Comparison of ENCODE assay signal across 22 cellular contexts in genomic region chr19:46197314-46198070, GRCh38. TPM values are rescaled to one million over a fixed set of nuclear protein-coding genes. Genes with fewer than 3 reads are reported as not detected.
DNase-seq lines count a peak whose midpoint lies in the region; ATAC-seq, FAIRE-seq and TF ChIP-seq lines count a peak whose summit lies in the region.
"Had no signal": no experiment of that assay in that cellular context is flagged by ENCODE, and none has a peak within 500 bp of the region (broad histone marks: within the 10 kb centered on the region; RNA-seq: fewer than 3 reads in every experiment).

No MANE protein-coding gene starts in this region.

- H3K4me1 Mint-ChIP-seq in H9 = no peaks in the 10 kb centered on the region; a peak in 1 of 4 replicates
- H3K4me1 Mint-ChIP-seq in stimulated activated effector memory CD8-positive, alpha-beta T cell treated with anti-CD3 and anti-CD28 coated beads, Interleukin-12 subunit alpha, Interleukin-12 subunit beta, amount 100 ng/mL, for 72 hours = no peaks in the 10 kb centered on the region

- H3K36me3 ChIP-seq in RWPE2 (ENCODE audit: low read depth) (no peaks in the 10 kb centered on the region), H1 (ENCODE audit: control insufficient read depth in 2 of 4, insufficient read depth in 4 of 4, low read length in 3 of 4) (no peaks in the 10 kb centered on the region), Peyer's patch (no peaks in the 10 kb centered on the region)
- H3K36me3 ChIP-seq: HAP-1, SJSA1 had no signal

- TF ChIP-seq EP300 in H1 (IDR thresholded peaks at IDR 0.05; ENCODE audit: borderline replicate concordance in 1 of 2, low read depth in 2 of 2, low read length in 2 of 2) = no peak

- WGBS in H9 (ENCODE audit: extremely low coverage, insufficient read length, low lambda C conversion rate) = 100% methylated on average over 1 of the region's 4 CpGs
- WGBS in H1 (ENCODE audit: extremely low coverage in 1 of 2, insufficient coverage in 1 of 2, insufficient read length in 1 of 2, insufficient replicate concordance in 2 of 2, low coverage in 1 of 2, low lambda C conversion rate in 2 of 2, missing lambda C conversion rate in 1 of 2), 2 experiments = 96 to 100% methylated on average over 1 to 4 of the region's 4 CpGs

- CTCF ChIA-PET in H1 (lab: Charles Lee; ENCODE audit: partially characterized antibody) = interaction anchor here (0.7 to 3.7 kb wide), 7 partner anchors 8 to 120 kb away, joined by 3 to 16 read pairs (median 4); no protein-coding TSS in a partner anchor

- no peak overlapping the region for H3T11ph ChIP-seq in H9 (ENCODE audit: low read length)

- H3K4me3 ChIP-seq in RWPE2 (ENCODE audit: severe bottlenecking) = no peak overlapping the region
- no peak overlapping the region for H3K4me3 ChIP-seq in H1 (ENCODE audit: extremely low read depth in 1 of 4, insufficient read depth in 2 of 4, low read depth in 3 of 4, low read length in 4 of 4)
- H3K4me3 ChIP-seq in Peyer's patch = no peak overlapping the region
- H3K4me3 ChIP-seq: HAP-1, SJSA1 had no signal

- H4K91ac ChIP-seq in H9 (ENCODE audit: insufficient read length, low read depth, low read length) = no peak overlapping the region
- no peak overlapping the region for H4K91ac ChIP-seq in H1 (replicated peaks; ENCODE audit: insufficient read length, low read length)

- no peak for FAIRE-seq in H1 (lab: Jason Lieb, UNC)

- no peak overlapping the region for H2AFZ ChIP-seq in H9 (ENCODE audit: low read length)
- H2AFZ ChIP-seq in H1 (ENCODE audit: low read length) = no peak overlapping the region

- H2BK15ac ChIP-seq in H9 (ENCODE audit: low read depth, low read length) (no peak overlapping the region), H1 (ENCODE audit: low read length) (no peak overlapping the region)

- 0 out of 2 replicates have a peak overlapping the region, but pooled peaks have one; percentile 31 for H3K14ac ChIP-seq in H9 (ENCODE audit: insufficient read depth, low read length)
- H3K14ac ChIP-seq in H1 (ENCODE audit: insufficient read length) = no peak overlapping the region

- peaks cover 13% of the 10 kb centered on the region for H3K27me3 Mint-ChIP-seq in H9 (ENCODE audit: low read depth)

- H3K27ac ChIP-seq in H9 (ENCODE audit: insufficient read length, low read depth, low read length) (no peak overlapping the region), RWPE2 (ENCODE audit: poor library complexity, severe bottlenecking) (peak overlapping the region; percentile 93), H1 (ENCODE audit: low read depth, low read length) (no peak overlapping the region), Peyer's patch (no peak overlapping the region)
- H3K27ac ChIP-seq: C4-2B, HL-60, SJSA1 had no signal

- no peak overlapping the region for H3K56ac ChIP-seq in H9 (ENCODE audit: insufficient read length, low read depth, low read length)
- no peak overlapping the region for H3K56ac ChIP-seq in H1 (replicated peaks; ENCODE audit: insufficient read length, low read depth, low read length)

- DNase-seq in H9 (no peak), RWPE2 (ENCODE audit: low spot score) (no peak), H1 (ENCODE audit: low read depth in 1 of 2, low spot score in 2 of 2) (no peak), Peyer's patch (no peak), mucosa of gallbladder (ENCODE audit: low spot score) (no peak)
- DNase-seq in stimulated activated effector memory CD8-positive, alpha-beta T cell treated with anti-CD3 and anti-CD28 coated beads, Interleukin-12 subunit alpha, Interleukin-12 subunit beta, amount 100 ng/mL, for 72 hours (ENCODE audit: low spot score in 2 of 2) = no peak
- no peak for DNase-seq in activated CD4-positive, alpha-beta T cell treated with anti-CD3 and anti-CD28 coated beads, Interleukin-2, amount 50 U/mL, for 48 hours
- DNase-seq: ACHN, DMS 273 treated with DMSO at 0.1 percent for 48 hours, DND-41, NCI-H1092 treated with DMSO at 0.1 percent for 48 hours, NCI-H146, NCI-H2081, NCI-H2171 treated with DMSO at 0.1 percent for 48 hours, NCI-H446, RPMI8226 had no signal

- H3K27me3 ChIP-seq in H9 (ENCODE audit: insufficient read depth, low read length) (no peaks in the 10 kb centered on the region), RWPE2 (ENCODE audit: insufficient read depth, poor library complexity, severe bottlenecking) (no peaks in the 10 kb centered on the region), H1 (replicated peaks in 1 of 4; ENCODE audit: control insufficient read depth in 3 of 4, extremely low read depth in 1 of 4, insufficient read depth in 3 of 4, low read length in 3 of 4) (no peaks in the 10 kb centered on the region), Peyer's patch (no peaks in the 10 kb centered on the region)
- H3K27me3 ChIP-seq: SJSA1 had no signal

- no peak overlapping the region for H3K4me3 Mint-ChIP-seq in H9
- no peak overlapping the region for H3K4me3 Mint-ChIP-seq in stimulated activated effector memory CD8-positive, alpha-beta T cell treated with anti-CD3 and anti-CD28 coated beads, Interleukin-12 subunit alpha, Interleukin-12 subunit beta, amount 100 ng/mL, for 72 hours

- peaks cover 0 to 3% (median 0%) of the 10 kb centered on the region in 3 experiments; a peak in 3 of 7 replicates for H3K36me3 Mint-ChIP-seq in H9 (ENCODE audit: insufficient read depth in 1 of 3, low read depth in 3 of 3)
- H3K36me3 Mint-ChIP-seq in stimulated activated effector memory CD8-positive, alpha-beta T cell treated with anti-CD3 and anti-CD28 coated beads, Interleukin-12 subunit alpha, Interleukin-12 subunit beta, amount 100 ng/mL, for 72 hours = no peaks in the 10 kb centered on the region

- POLR2A ChIA-PET in H1 (lab: Charles Lee; ENCODE audit: partially characterized antibody) = interaction anchor here (1.3 kb wide), 1 partner anchor 8 kb away, joined by 3 read pairs; no protein-coding TSS in a partner anchor

- H3K23me2 ChIP-seq in H9 (ENCODE audit: insufficient read length, low read depth, low read length, poor library complexity, severe bottlenecking) (no peaks in the 10 kb centered on the region), H1 (ENCODE audit: low read depth, low read length) (peaks cover 3% of the 10 kb centered on the region; the same call in 1 of the 2 replicates)

- H2BK5ac ChIP-seq in H9 (ENCODE audit: insufficient read length, low read length) = no peak overlapping the region
- H2BK5ac ChIP-seq in H1 (ENCODE audit: low read depth, low read length) = no peak overlapping the region

- H3K27ac Mint-ChIP-seq in H9 = no peak overlapping the region
- H3K27ac Mint-ChIP-seq in stimulated activated effector memory CD8-positive, alpha-beta T cell treated with anti-CD3 and anti-CD28 coated beads, Interleukin-12 subunit alpha, Interleukin-12 subunit beta, amount 100 ng/mL, for 72 hours = peak overlapping the region; percentile 27

- no peak for TF ChIP-seq POLR2A in H1 (IDR thresholded peaks at IDR 0.05; ENCODE audit: control extremely low read depth in 1 of 2, low read depth in 2 of 2, low read length in 2 of 2)
- no peak for TF ChIP-seq POLR2A in Peyer's patch (IDR thresholded peaks at IDR 0.05)

- no peaks in the 10 kb centered on the region for H3K79me1 ChIP-seq in H9 (ENCODE audit: insufficient read depth, low read depth, low read length, poor library complexity, severe bottlenecking)
- H3K79me1 ChIP-seq in H1 (ENCODE audit: low read depth, low read length) = no peaks in the 10 kb centered on the region

- H2BK20ac ChIP-seq in H9 (ENCODE audit: low read depth, low read length, poor library complexity, severe bottlenecking) (no peak overlapping the region), H1 (ENCODE audit: low read length) (no peak overlapping the region)

- H3K79me2 ChIP-seq in H9 (ENCODE audit: insufficient read depth, low read length) = no peaks in the 10 kb centered on the region
- H3K79me2 ChIP-seq in H1 (ENCODE audit: control insufficient read depth in 1 of 2, insufficient read depth in 2 of 2, low read length in 2 of 2) = no peaks in the 10 kb centered on the region

- no peaks in the 10 kb centered on the region for H3K4me1 ChIP-seq in H9 (ENCODE audit: insufficient read depth, low read length)
- H3K4me1 ChIP-seq in RWPE2 (ENCODE audit: insufficient read depth, poor library complexity, severe bottlenecking) = peaks cover 45% of the 10 kb centered on the region
- no peaks in the 10 kb centered on the region for H3K4me1 ChIP-seq in H1 (replicated peaks in 1 of 4; ENCODE audit: control insufficient read depth in 3 of 4, insufficient read depth in 4 of 4, low read length in 3 of 4)
- H3K4me1 ChIP-seq in Peyer's patch = no peaks in the 10 kb centered on the region
- H3K4me1 ChIP-seq: HAP-1 had no signal

- H3K4ac ChIP-seq in H9 (ENCODE audit: low read depth, low read length) = no peak overlapping the region
- no peak overlapping the region for H3K4ac ChIP-seq in H1 (replicated peaks; ENCODE audit: insufficient read length, low read depth, low read length)

- H2BK120ac ChIP-seq in H9 (ENCODE audit: low read depth, low read length, poor library complexity, severe bottlenecking) (no peak overlapping the region), H1 (replicated peaks; ENCODE audit: low read depth, low read length) (no peak overlapping the region)

- no peak overlapping the region for H4K8ac ChIP-seq in H9 (replicated peaks; ENCODE audit: insufficient read length, low read depth, low read length)
- no peak overlapping the region for H4K8ac ChIP-seq in H1 (ENCODE audit: extremely low read depth, insufficient read depth, low read length)

- TF ChIP-seq CTCF in H9 (conservative IDR thresholded peaks at IDR 0.05) = no peak
- no peak for TF ChIP-seq CTCF in RWPE2 (IDR thresholded peaks at IDR 0.05; ENCODE audit: poor library complexity, severe bottlenecking)
- no peak for TF ChIP-seq CTCF in H1 (IDR thresholded peaks at IDR 0.05; ENCODE audit: control extremely low read depth in 1 of 3, insufficient read depth in 1 of 3, low read depth in 1 of 3, low read length in 3 of 3)
- no peak for TF ChIP-seq CTCF in Peyer's patch (IDR thresholded peaks at IDR 0.05)

- TF ChIP-seq RAD21 in H1 (IDR thresholded peaks at IDR 0.05 in 1 of 2, conservative IDR thresholded peaks at IDR 0.05 in 1 of 2; ENCODE audit: low read depth in 2 of 2, low read length in 2 of 2) = no peak

- H2AK5ac ChIP-seq in H9 (ENCODE audit: insufficient read length, low read length) = no peak overlapping the region
- H2AK5ac ChIP-seq in H1 (ENCODE audit: low read depth, low read length) = 0 out of 2 replicates have a peak overlapping the region, but pooled peaks have one; percentile 28

- H3K9me3 Mint-ChIP-seq in H9 = peaks cover 8 to 10% of the 10 kb centered on the region in 2 experiments
- no peaks in the 10 kb centered on the region for H3K9me3 Mint-ChIP-seq in stimulated activated effector memory CD8-positive, alpha-beta T cell treated with anti-CD3 and anti-CD28 coated beads, Interleukin-12 subunit alpha, Interleukin-12 subunit beta, amount 100 ng/mL, for 72 hours

- H3K4me2 ChIP-seq in H9 (ENCODE audit: insufficient read depth, insufficient read length, low read length) (no peak overlapping the region), H1 (ENCODE audit: insufficient read depth in 1 of 2, low read depth in 2 of 2, low read length in 2 of 2) (no peak overlapping the region)

- H4K5ac ChIP-seq in H9 (ENCODE audit: insufficient read length, low read depth, low read length) (no peak overlapping the region), H1 (ENCODE audit: insufficient read length, low read depth, low read length) (no peak overlapping the region)

- no peak overlapping the region for H3K9ac ChIP-seq in H9 (ENCODE audit: extremely low read depth, insufficient read length, low read length)
- H3K9ac ChIP-seq in H1 (replicated peaks in 1 of 4; ENCODE audit: extremely low read depth in 1 of 4, low read depth in 3 of 4, low read length in 3 of 4) = no peak overlapping the region

- ATAC-seq in RWPE2 (ENCODE audit: low read depth) = no peak
- no peak for ATAC-seq in stimulated activated effector memory CD8-positive, alpha-beta T cell treated with anti-CD3 and anti-CD28 coated beads, Interleukin-12 subunit alpha, Interleukin-12 subunit beta, amount 100 ng/mL, for 72 hours

- no peak overlapping the region for H2BK12ac ChIP-seq in H9 (ENCODE audit: insufficient read length, low read depth, low read length)
- H2BK12ac ChIP-seq in H1 (ENCODE audit: low read depth, low read length) = peak overlapping the region; percentile 27; the same call in 1 of the 2 replicates

- H3K23ac ChIP-seq in H9 (ENCODE audit: insufficient read length, low read depth, low read length) = no peak overlapping the region
- no peak overlapping the region for H3K23ac ChIP-seq in H1 (ENCODE audit: insufficient read length)

- H3K9me3 ChIP-seq in H9 (ENCODE audit: control insufficient read depth, low read depth, low read length) (no peaks in the 10 kb centered on the region), RWPE2 (ENCODE audit: severe bottlenecking) (no peaks in the 10 kb centered on the region), H1 (ENCODE audit: insufficient read depth in 2 of 2, low read depth in 1 of 2, low read length in 1 of 2) (no peaks in the 10 kb centered on the region), Peyer's patch (no peaks in the 10 kb centered on the region)
- H3K9me3 ChIP-seq: HAP-1, SJSA1 had no signal

- H3K18ac ChIP-seq in H9 (ENCODE audit: insufficient read length, low read depth, low read length) (no peak overlapping the region), H1 (ENCODE audit: extremely low read depth, low read length) (no peak overlapping the region)

- H4K20me1 ChIP-seq in H9 (ENCODE audit: control insufficient read depth, insufficient read depth, insufficient read length) = no peaks in the 10 kb centered on the region
- H4K20me1 ChIP-seq in H1 (replicated peaks in 1 of 2; ENCODE audit: control insufficient read depth in 1 of 2, insufficient read depth in 2 of 2, low read length in 2 of 2) = no peaks in the 10 kb centered on the region

RNA-seq across cellular contexts. Expression of gene IGFL1, which starts 32.0 kb away (rescaled TPM):
- total RNA-seq in H9 (2021) (not detected in 2 replicates), Peyer's patch (not detected), mucosa of gallbladder (not detected)
- total RNA-seq in H1 (2021; fragmentation: NEBNext Ultra II Directional; extraction: Animal tissue kit (Norgen Biotek cat#: 25700)) = not detected in 2 replicates
- polyA plus RNA-seq in H1 (2011; rRNA removed) = not detected in 2 replicates
- not detected for polyA plus RNA-seq in H1 (2011; cell fraction: cytosol; rRNA removed)
- not detected for polyA plus RNA-seq in H1 (2011; cell fraction: nucleus; rRNA removed)
- polyA plus RNA-seq in H1 (2012, experiment 1 of 2) = not detected in 4 replicates
- polyA plus RNA-seq in H1 (2012, experiment 2 of 2) = not detected
- polyA plus RNA-seq in H1 (2013, experiment 1 of 2) = 0.08 TPM
- not detected for polyA plus RNA-seq in H1 (2013, experiment 2 of 2)
- polyA minus RNA-seq in H1 (2011; rRNA and poly(A)+ RNA removed) = not detected in 2 replicates
- not detected for polyA minus RNA-seq in H1 (2011; cell fraction: cytosol; rRNA and poly(A)+ RNA removed)
- polyA minus RNA-seq in H1 (2011; cell fraction: nucleus; rRNA and poly(A)+ RNA removed) = not detected
- total RNA-seq: G401, HT1080, SJSA1 had no signal

RNA-seq across cellular contexts. Expression of gene IGFL2, which starts 49.5 kb away (rescaled TPM):
- total RNA-seq in H9 (2021) = not detected in 2 replicates
- not detected in 2 replicates for total RNA-seq in H1 (2021; fragmentation: NEBNext Ultra II Directional; extraction: Animal tissue kit (Norgen Biotek cat#: 25700))
- not detected in 2 replicates for polyA plus RNA-seq in H1 (2011; rRNA removed)
- not detected for polyA plus RNA-seq in H1 (2011; cell fraction: cytosol; rRNA removed)
- polyA plus RNA-seq in H1 (2011; cell fraction: nucleus; rRNA removed) = not detected
- not detected in 4 replicates for polyA plus RNA-seq in H1 (2012, experiment 1 of 2)
- not detected for polyA plus RNA-seq in H1 (2012, experiment 2 of 2)
- polyA plus RNA-seq in H1 (2013, experiment 1 of 2) = not detected
- polyA plus RNA-seq in H1 (2013, experiment 2 of 2) = not detected
- polyA minus RNA-seq in H1 (2011; rRNA and poly(A)+ RNA removed) = not detected in 2 replicates
- polyA minus RNA-seq in H1 (2011; cell fraction: cytosol; rRNA and poly(A)+ RNA removed) = not detected
- polyA minus RNA-seq in H1 (2011; cell fraction: nucleus; rRNA and poly(A)+ RNA removed) = not detected
- not detected for total RNA-seq in Peyer's patch
- not detected for total RNA-seq in mucosa of gallbladder
- total RNA-seq: HT1080, SJSA1 had no signal
